ENCODE assay signal across 26 cellular contexts in genomic region chr3:158100681-158101080, GRCh38. TPM values are rescaled to one million over a fixed set of nuclear protein-coding genes. Genes with fewer than 3 reads are reported as not detected.
"Had no signal": no experiment of that assay in that cellular context is flagged by ENCODE, and none has a peak within 500 bp of the region (broad histone marks: within the 10 kb centered on the region; RNA-seq: fewer than 3 reads in every experiment).

No MANE protein-coding gene starts in this region.

- H3K9me3 ChIP-seq: SK-N-SH had no signal

- H3K36me3 ChIP-seq: brain microvascular endothelial cell had no signal

- H3K27ac Mint-ChIP-seq: activated CD4-positive, alpha-beta T cell treated with anti-CD3 and anti-CD28 coated beads, Interleukin-2, amount 10 ng/mL, durations not matched to agents 24 days and 14 days; activated CD8-positive, alpha-beta T cell treated with anti-CD3 and anti-CD28 coated beads for 36 hours; activated naive CD8-positive, alpha-beta T cell treated with anti-CD3 and anti-CD28 coated beads for 36 hours; activated T-cell treated with anti-CD3 and anti-CD28 coated beads, Interleukin-2, amount 50 U/mL, for 72 hours; activated T-helper 17 cell treated with anti-CD3 and anti-CD28 coated beads, Interleukin-2, amount 50 U/mL, for 72 hours; T-helper 1 cell treated with Interleukin-12 subunit alpha and Interleukin-12 subunit beta and Interleukin-4 antibody, amounts not matched to agents 30 μg/mL and 1 μg/mL, for 36 hours; T-helper 2 cell treated with Interferon-gamma antibody and Interleukin-4, amounts not matched to agents 5 μg/mL and 100 μg/mL, for 36 hours had no signal

- DNase-seq: activated CD4-positive, alpha-beta T cell treated with anti-CD3 and anti-CD28 coated beads, Interleukin-2, amount 10 ng/mL, durations not matched to agents 24 days and 14 days; activated CD4-positive, alpha-beta T cell treated with anti-CD3 and anti-CD28 coated beads, Interleukin-2, amount 50 U/mL, for 4 hours; activated CD8-positive, alpha-beta T cell treated with anti-CD3 and anti-CD28 coated beads for 36 hours; activated effector memory CD4-positive, alpha-beta T cell treated with anti-CD3 and anti-CD28 coated beads, Interleukin-2, amount 50 U/mL, for 16 hours; activated naive CD4-positive, alpha-beta T cell; activated naive CD4-positive, alpha-beta T cell treated with anti-CD3 and anti-CD28 coated beads, Interleukin-2, amount 50 U/mL, for 16 hours; activated naive CD8-positive, alpha-beta T cell treated with anti-CD3 and anti-CD28 coated beads for 36 hours; activated T-cell treated with anti-CD3 and anti-CD28 coated beads, Interleukin-2, amount 50 U/mL, for 1 hour; activated T-cell treated with anti-CD3 and anti-CD28 coated beads, Interleukin-2, amount 50 U/mL, for 72 hours; amniotic stem cell; aorta; brain microvascular endothelial cell; central memory CD4-positive, alpha-beta T cell; NCI-H1436 treated with DMSO at 0.1 percent for 48 hours; NCI-H187 treated with DMSO at 0.1 percent for 48 hours; NCI-H2081 treated with DMSO at 0.1 percent for 48 hours; NCI-H226; NCI-H446 treated with DMSO at 0.1 percent for 48 hours; SHP77 treated with DMSO at 0.1 percent for 48 hours; SK-N-SH had no signal

- H3K4me3 Mint-ChIP-seq: activated CD4-positive, alpha-beta T cell treated with anti-CD3 and anti-CD28 coated beads, Interleukin-2, amount 10 ng/mL, durations not matched to agents 24 days and 14 days; activated CD8-positive, alpha-beta T cell treated with anti-CD3 and anti-CD28 coated beads for 36 hours; activated naive CD8-positive, alpha-beta T cell treated with anti-CD3 and anti-CD28 coated beads for 36 hours; activated T-cell treated with anti-CD3 and anti-CD28 coated beads, Interleukin-2, amount 50 U/mL, for 72 hours; activated T-helper 17 cell treated with anti-CD3 and anti-CD28 coated beads, Interleukin-2, amount 50 U/mL, for 72 hours; T-helper 1 cell treated with Interleukin-12 subunit alpha and Interleukin-12 subunit beta and Interleukin-4 antibody, amounts not matched to agents 30 μg/mL and 1 μg/mL, for 36 hours; T-helper 2 cell treated with Interferon-gamma antibody and Interleukin-4, amounts not matched to agents 5 μg/mL and 100 μg/mL, for 36 hours had no signal

- H3K4me3 ChIP-seq: SJSA1 had no signal

- H3K9me3 Mint-ChIP-seq: activated CD8-positive, alpha-beta T cell treated with anti-CD3 and anti-CD28 coated beads for 36 hours; activated T-cell treated with anti-CD3 and anti-CD28 coated beads, Interleukin-2, amount 50 U/mL, for 72 hours; T-helper 1 cell treated with Interleukin-12 subunit alpha and Interleukin-12 subunit beta and Interleukin-4 antibody, amounts not matched to agents 30 μg/mL and 1 μg/mL, for 36 hours; T-helper 2 cell treated with Interferon-gamma antibody and Interleukin-4, amounts not matched to agents 5 μg/mL and 100 μg/mL, for 36 hours had no signal

- ATAC-seq: activated CD8-positive, alpha-beta T cell treated with anti-CD3 and anti-CD28 coated beads for 36 hours; activated T-cell treated with anti-CD3 and anti-CD28 coated beads, Interleukin-2, amount 50 U/mL, for 72 hours; activated T-helper 17 cell treated with anti-CD3 and anti-CD28 coated beads, Interleukin-2, amount 50 U/mL, for 72 hours; Panc1 had no signal

- H3K27me3 ChIP-seq: SJSA1 had no signal

- H3K27ac ChIP-seq: brain microvascular endothelial cell, SJSA1 had no signal

RNA-seq across cellular contexts. Expression of gene SHOX2, which starts 5.5 kb away (rescaled TPM):
- total RNA-seq: activated CD4-positive, alpha-beta T cell treated with anti-CD3 and anti-CD28 coated beads, Interleukin-2, amount 10 ng/mL, durations not matched to agents 24 days and 14 days; activated CD8-positive, alpha-beta memory T cell treated with anti-CD3 and anti-CD28 coated beads for 36 hours; activated CD8-positive, alpha-beta T cell treated with anti-CD3 and anti-CD28 coated beads for 36 hours; activated naive CD8-positive, alpha-beta T cell treated with anti-CD3 and anti-CD28 coated beads for 36 hours; activated T-helper 17 cell treated with anti-CD3 and anti-CD28 coated beads, Interleukin-2, amount 50 U/mL, for 72 hours had no signal
